ENCODE assay signal across 8 cellular contexts in genomic region chr1:26169669-26170471, GRCh38. TPM values are rescaled to one million over a fixed set of nuclear protein-coding genes. Genes with fewer than 3 reads are reported as not detected.
DNase-seq lines count a peak whose midpoint lies in the region; TF ChIP-seq lines count a peak whose summit lies in the region.

ZNF593 (plus strand) TSS chr1:26169908; CDS start chr1:26169984, 76 bp downstream.

- DNase-seq in GM04503 (ENCODE audit: low read depth) (peak; percentile 39), HAP-1 (ENCODE audit: low spot score in 2 of 2) (peak; percentile 86 to 94), MM.1S (peak; percentile 94), SK-N-SH (peak; percentile 99), germinal center (ENCODE audit: low spot score) (peak; percentile 97), occipital lobe (lab: John Stamatoyannopoulos, UW) (peak; percentile 83), suprapubic skin (ENCODE audit: low spot score in 2 of 2) (peak; percentile 93 to 95)
- peak; percentile 86 for DNase-seq in activated naive CD4-positive, alpha-beta T cell treated with anti-CD3 and anti-CD28 coated beads, Interleukin-2, amount 50 U/mL, for 16 hours

- H3K9me2 ChIP-seq in MM.1S (replicated peaks; ENCODE audit: insufficient read depth, low read length) (no peaks in the 10 kb centered on the region), SK-N-SH (no peaks in the 10 kb centered on the region)

- H3K27me3 ChIP-seq in HAP-1 (ENCODE audit: low read depth) (no peaks in the 10 kb centered on the region), MM.1S (replicated peaks; ENCODE audit: insufficient read depth, low read length) (no peaks in the 10 kb centered on the region; the same call in 1 of the 2 replicates), SK-N-SH (ENCODE audit: insufficient read depth) (no peaks in the 10 kb centered on the region), suprapubic skin (no peaks in the 10 kb centered on the region)

- TF ChIP-seq CTCF in MM.1S (IDR thresholded peaks at IDR 0.05; ENCODE audit: low read length) (peak; percentile 89), SK-N-SH (IDR thresholded peaks at IDR 0.05) (peak; percentile 78), suprapubic skin (IDR thresholded peaks at IDR 0.05) (peak; percentile 86 to 92)

- H3K9me3 ChIP-seq in HAP-1 (no peaks in the 10 kb centered on the region), MM.1S (replicated peaks; ENCODE audit: insufficient read depth, low read length) (no peaks in the 10 kb centered on the region), SK-N-SH (no peaks in the 10 kb centered on the region), suprapubic skin (no peaks in the 10 kb centered on the region)

- 18% methylated on average over 10 of the region's 76 CpGs for WGBS in SK-N-SH (ENCODE audit: low lambda C conversion rate)
- whole genome bisulfite sequencing in suprapubic skin = 1% methylated on average over 62 of the region's 76 CpGs

- POLR2A ChIA-PET in SK-N-SH (lab: Yijun Ruan, JAX) = interaction anchor here (1.1 to 1.6 kb wide), 2 partner anchors 58 to 64 kb away, joined by 3 read pairs; partner anchors contain the start of genes CEP85 and PDIK1L

- TF ChIP-seq POLR2A in suprapubic skin (IDR thresholded peaks at IDR 0.05) = no peak

- H3K9ac ChIP-seq in MM.1S (ENCODE audit: low read length) (peak within 1 kb of the TSS; percentile 90), SK-N-SH (peak within 1 kb of the TSS; percentile 92)

- H3F3A ChIP-seq in MM.1S (ENCODE audit: insufficient read depth, low read length) (no peaks in the 10 kb centered on the region), SK-N-SH (replicated peaks; ENCODE audit: insufficient read depth) (peaks cover 12% of the 10 kb centered on the region)

- in situ Hi-C loops in HAP-1 (cut with MboI; ENCODE audit: low sequenced_read_pairs) = no loop called here

- peak within 1 kb of the TSS; percentile 94 for H2AFZ ChIP-seq in MM.1S (ENCODE audit: low read length)
- H2AFZ ChIP-seq in SK-N-SH (ENCODE audit: low read depth) = peak within 1 kb of the TSS; percentile 86

- H4K20me1 ChIP-seq in MM.1S (ENCODE audit: insufficient read depth, low read length) (no peaks in the 10 kb centered on the region), SK-N-SH (ENCODE audit: insufficient read depth) (no peaks in the 10 kb centered on the region)

- no peak for TF ChIP-seq EP300 in SK-N-SH (IDR thresholded peaks at IDR 0.05; ENCODE audit: borderline replicate concordance in 1 of 2, low read depth in 1 of 2, low read length in 1 of 2)
- TF ChIP-seq EP300 in suprapubic skin (IDR thresholded peaks at IDR 0.05) = no peak

- H3K27ac ChIP-seq in MM.1S (ENCODE audit: low read length) (peak within 1 kb of the TSS; percentile 30; the same call in 1 of the 2 replicates), SK-N-SH (ENCODE audit: low read depth in 2 of 2, low read length in 1 of 2) (peak within 1 kb of the TSS; percentile 48 to 54; a peak in 3 of 4 replicates), suprapubic skin (peak within 1 kb of the TSS; percentile 4)

- peaks cover 14% of the 10 kb centered on the region for H3K79me2 ChIP-seq in MM.1S (ENCODE audit: low read length)
- peaks cover 17% of the 10 kb centered on the region; the same call in 1 of the 2 replicates for H3K79me2 ChIP-seq in SK-N-SH (ENCODE audit: insufficient read depth)

- CTCF ChIA-PET in SK-N-SH (lab: Yijun Ruan, JAX) = interaction anchor here (0.6 to 2.7 kb wide), 41 partner anchors 9 to 195 kb away, joined by 3 to 28 read pairs (median 4); partner anchors contain the start of genes CEP85, EXTL1 and PAFAH2

- TF ChIP-seq RAD21 in SK-N-SH (IDR thresholded peaks at IDR 0.05; ENCODE audit: low read length) = peak; percentile 47; the same call in 1 of the 2 replicates

- H3K4me2 ChIP-seq in MM.1S (ENCODE audit: low read depth, low read length) (peak within 1 kb of the TSS; percentile 94), SK-N-SH (peak within 1 kb of the TSS; percentile 95)

- H3K36me3 ChIP-seq in HAP-1 (replicated peaks) (peaks cover 16% of the 10 kb centered on the region), MM.1S (replicated peaks; ENCODE audit: insufficient read depth, low read length) (no peaks in the 10 kb centered on the region), SK-N-SH (replicated peaks in 1 of 2; ENCODE audit: control insufficient read depth in 1 of 2, insufficient read depth in 2 of 2, low read length in 1 of 2) (peaks cover 0 to 2% of the 10 kb centered on the region in 2 experiments), suprapubic skin (peaks cover 3% of the 10 kb centered on the region)

- H3K4me3 ChIP-seq in HAP-1 (peak within 1 kb of the TSS; percentile 98), MM.1S (ENCODE audit: low read length) (peak within 1 kb of the TSS; percentile 90), SK-N-SH (ENCODE audit: low read depth in 2 of 2, low read length in 1 of 2) (peak within 1 kb of the TSS; percentile 85 to 98), suprapubic skin (peak within 1 kb of the TSS; percentile 90)

- H3K4me1 ChIP-seq in HAP-1 (peaks cover 18% of the 10 kb centered on the region), MM.1S (ENCODE audit: low read length) (peaks cover 6% of the 10 kb centered on the region; the same call in 1 of the 2 replicates), SK-N-SH (ENCODE audit: control insufficient read depth in 1 of 2, insufficient read depth in 2 of 2, low read depth in 1 of 2, low read length in 1 of 2) (peaks cover 0 to 18% of the 10 kb centered on the region in 2 experiments; a peak in 2 of 4 replicates), suprapubic skin (peaks cover 18% of the 10 kb centered on the region)

TF ChIP-seq in SK-N-SH, 30 proteins besides CTCF, POLR2A, EP300 and RAD21 (continues in another document):
- TF ChIP-seq POLR2AphosphoS5 (IDR thresholded peaks at IDR 0.05; ENCODE audit: low read depth, low read length) = peak; percentile 83
- TF ChIP-seq, protein P1, sequence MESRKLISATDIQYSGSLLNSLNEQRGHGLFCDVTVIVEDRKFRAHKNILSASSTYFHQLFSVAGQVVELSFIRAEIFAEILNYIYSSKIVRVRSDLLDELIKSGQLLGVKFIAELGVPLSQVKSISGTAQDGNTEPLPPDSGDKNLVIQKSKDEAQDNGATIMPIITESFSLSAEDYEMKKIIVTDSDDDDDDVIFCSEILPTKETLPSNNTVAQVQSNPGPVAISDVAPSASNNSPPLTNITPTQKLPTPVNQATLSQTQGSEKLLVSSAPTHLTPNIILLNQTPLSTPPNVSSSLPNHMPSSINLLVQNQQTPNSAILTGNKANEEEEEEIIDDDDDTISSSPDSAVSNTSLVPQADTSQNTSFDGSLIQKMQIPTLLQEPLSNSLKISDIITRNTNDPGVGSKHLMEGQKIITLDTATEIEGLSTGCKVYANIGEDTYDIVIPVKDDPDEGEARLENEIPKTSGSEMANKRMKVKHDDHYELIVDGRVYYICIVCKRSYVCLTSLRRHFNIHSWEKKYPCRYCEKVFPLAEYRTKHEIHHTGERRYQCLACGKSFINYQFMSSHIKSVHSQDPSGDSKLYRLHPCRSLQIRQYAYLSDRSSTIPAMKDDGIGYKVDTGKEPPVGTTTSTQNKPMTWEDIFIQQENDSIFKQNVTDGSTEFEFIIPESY (IDR thresholded peaks at IDR 0.05; ENCODE audit: borderline replicate concordance, low read depth) = no peak
- no peak for TF ChIP-seq NFIC (IDR thresholded peaks at IDR 0.05; ENCODE audit: borderline replicate concordance)
- peak; percentile 77 for TF ChIP-seq GABPA (IDR thresholded peaks at IDR 0.05; ENCODE audit: low read depth)
- peak; percentile 60 for TF ChIP-seq CHD2 (IDR thresholded peaks at IDR 0.05; ENCODE audit: low read length, partially characterized antibody)
- TF ChIP-seq PBX3 (IDR thresholded peaks at IDR 0.05) = no peak
- 0 out of 2 replicates have a peak, but pooled peaks have one; percentile 54 for TF ChIP-seq RFX5 (IDR thresholded peaks at IDR 0.05; ENCODE audit: low read length)
- peak; percentile 60; the same call in 1 of the 2 replicates for TF ChIP-seq TAF1 (IDR thresholded peaks at IDR 0.05; ENCODE audit: borderline replicate concordance, low read depth, low read length)
- peak; percentile 82 for TF ChIP-seq ELF1 (IDR thresholded peaks at IDR 0.05)
- peak; percentile 96; the same call in 1 of the 2 replicates for TF ChIP-seq SIN3A (IDR thresholded peaks at IDR 0.05; ENCODE audit: borderline replicate concordance, low read depth, low read length)
- no peak for TF ChIP-seq FOXM1 (IDR thresholded peaks at IDR 0.05; ENCODE audit: low read depth)
- TF ChIP-seq JUND (IDR thresholded peaks at IDR 0.05) = no peak; the same call in 1 of the 2 replicates
- no peak for TF ChIP-seq USF2 (IDR thresholded peaks at IDR 0.05; ENCODE audit: borderline replicate concordance, low read depth, low read length)
- TF ChIP-seq, protein P2, sequence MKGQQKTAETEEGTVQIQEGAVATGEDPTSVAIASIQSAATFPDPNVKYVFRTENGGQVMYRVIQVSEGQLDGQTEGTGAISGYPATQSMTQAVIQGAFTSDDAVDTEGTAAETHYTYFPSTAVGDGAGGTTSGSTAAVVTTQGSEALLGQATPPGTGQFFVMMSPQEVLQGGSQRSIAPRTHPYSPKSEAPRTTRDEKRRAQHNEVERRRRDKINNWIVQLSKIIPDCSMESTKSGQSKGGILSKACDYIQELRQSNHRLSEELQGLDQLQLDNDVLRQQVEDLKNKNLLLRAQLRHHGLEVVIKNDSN (IDR thresholded peaks at IDR 0.05; ENCODE audit: borderline replicate concordance, low read depth) = 0 out of 2 replicates have a peak, but pooled peaks have one; percentile 43
- no peak for TF ChIP-seq TCF12 (IDR thresholded peaks at IDR 0.05)
- no peak for TF ChIP-seq TEAD4 (IDR thresholded peaks at IDR 0.05; ENCODE audit: borderline replicate concordance, insufficient read depth)

RNA-seq across cellular contexts. Expression of gene ZNF593, which starts in this region (rescaled TPM):
- polyA plus RNA-seq in SK-N-SH (2012; rRNA removed) = 58.7 and 64.8 TPM in 2 replicates
- polyA plus RNA-seq in SK-N-SH (2012; cell fraction: cytosol; rRNA removed) = 39.5 and 50.3 TPM in 2 replicates
- polyA plus RNA-seq in SK-N-SH (2012; cell fraction: nucleus; rRNA removed) = 33.5 and 78.6 TPM in 2 replicates
- total RNA-seq in occipital lobe (8.0 TPM), suprapubic skin (10 to 100 TPM; 15.3 to 53.4 (median 28.3) TPM)

Comparison
In these comparisons a context has a peak if more than half of its experiments do, and no peak if none do; other contexts are left out.
1. Peak in every context shown above with its lines: DNase-seq, H3K4me3 ChIP-seq and H3K27ac ChIP-seq.
2. DNase-seq: peak in every context shown above with its lines; median percentile 99 in SK-N-SH; 97 in germinal center; 94 in MM.1S; 94 in suprapubic skin; 90 in HAP-1; 86 in activated naive CD4-positive, alpha-beta T cell treated with anti-CD3 and anti-CD28 coated beads, Interleukin-2, amount 50 U/mL, for 16 hours; 83 in occipital lobe; 39 in GM04503.